In the genomic region with DNA sequence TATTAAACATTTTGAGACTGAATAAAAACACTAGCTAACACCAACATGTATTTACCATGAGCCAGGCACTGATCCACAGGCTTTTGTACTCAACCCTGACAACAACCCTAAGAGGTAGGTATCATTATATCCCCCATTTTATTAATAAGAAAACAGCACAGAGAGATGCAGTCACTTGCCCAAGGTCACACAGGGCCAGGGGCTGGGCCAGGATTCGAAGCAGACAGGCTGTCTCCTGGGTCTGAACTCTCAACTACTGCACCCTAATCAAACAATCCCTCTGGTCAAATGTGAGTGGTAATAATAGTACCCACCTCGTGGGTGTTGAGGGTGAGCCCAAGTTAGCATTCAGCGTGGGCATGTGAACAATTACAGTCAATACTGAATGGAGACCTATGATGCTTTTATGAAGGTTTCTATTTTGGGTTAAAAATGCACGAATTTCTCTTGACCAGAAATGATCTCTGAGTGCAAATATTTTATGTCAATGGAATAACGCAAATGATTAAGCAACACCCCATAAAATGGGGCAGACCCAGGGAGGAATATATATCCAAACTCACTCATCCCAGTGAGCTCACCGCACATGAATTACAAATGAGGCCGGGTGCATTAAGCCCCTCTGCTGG, we compare ENCODE assay signal across 8 cellular contexts. TPM values are rescaled to one million over a fixed set of nuclear protein-coding genes. Genes with fewer than 3 reads are reported as not detected.
DNase-seq lines count a peak whose midpoint lies in the region; ATAC-seq and TF ChIP-seq lines count a peak whose summit lies in the region.
"Not testable (repeated sequence)": the region's sequence is repeated elsewhere in the genome, so short reads cannot be mapped to it uniquely, and the experiment has no call there.

No MANE protein-coding gene starts in this region.

- TF ChIP-seq EP300 in sigmoid colon (IDR thresholded peaks at IDR 0.05) = not testable (repeated sequence)

- H3K27me3 Mint-ChIP-seq in activated T-cell treated with anti-CD3 and anti-CD28 coated beads, Interleukin-2, amount 50 U/mL, for 72 hours (ENCODE audit: low read depth); chondrocyte (ENCODE audit: low read depth); glutamatergic neuron (ENCODE audit: unreplicated experiment): not testable (repeated sequence)

- peak overlapping the region; percentile 85 for H3K27ac Mint-ChIP-seq in activated T-cell treated with anti-CD3 and anti-CD28 coated beads, Interleukin-2, amount 50 U/mL, for 72 hours
- H3K27ac Mint-ChIP-seq in chondrocyte (ENCODE audit: unreplicated experiment) (peak overlapping the region; percentile 86), glutamatergic neuron (ENCODE audit: unreplicated experiment) (peak overlapping the region; percentile 87)

- not testable (repeated sequence) for H2AFZ ChIP-seq in OCI-LY3 (ENCODE audit: low read depth, low read length)

- H3K36me3 ChIP-seq in A673 (ENCODE audit: insufficient read depth, low read length, poor library complexity, severe bottlenecking); OCI-LY3 (replicated peaks; ENCODE audit: low read depth, low read length); mesodermal cell (ENCODE audit: control insufficient read depth, insufficient read depth, low read length); sigmoid colon: not testable (repeated sequence)

- H3K9me3 Mint-ChIP-seq in activated T-cell treated with anti-CD3 and anti-CD28 coated beads, Interleukin-2, amount 50 U/mL, for 72 hours; chondrocyte (ENCODE audit: low read depth); glutamatergic neuron (ENCODE audit: unreplicated experiment): not testable (repeated sequence)

- H3K4me2 ChIP-seq in OCI-LY3 (ENCODE audit: low read length) = peak overlapping the region; percentile 64

- not testable (repeated sequence) for H4K20me1 ChIP-seq in OCI-LY3 (ENCODE audit: insufficient read depth, low read length)

- CTCF ChIA-PET in A673 (lab: Charles Lee) = not testable (repeated sequence)

- H3K9me3 ChIP-seq in A673 (ENCODE audit: low read depth, low read length, poor library complexity, severe bottlenecking); OCI-LY3 (ENCODE audit: insufficient read depth, low read length); mesodermal cell (ENCODE audit: control insufficient read depth, low read length); sigmoid colon: not testable (repeated sequence)

- peak overlapping the region; percentile 80 for H3K9ac ChIP-seq in OCI-LY3 (ENCODE audit: low read length)

- not testable (repeated sequence) for ATAC-seq in activated T-cell treated with anti-CD3 and anti-CD28 coated beads, Interleukin-2, amount 50 U/mL, for 72 hours (replicated peaks in 1 of 2)

- not testable (repeated sequence) for TF ChIP-seq CTCF in A673 (conservative IDR thresholded peaks at IDR 0.05; ENCODE audit: low read depth, low read length); GM12875 (IDR thresholded peaks at IDR 0.05; ENCODE audit: borderline replicate concordance, insufficient read depth, low read depth, low read length); OCI-LY3 (IDR thresholded peaks at IDR 0.05; ENCODE audit: low read depth, low read length); chondrocyte (IDR thresholded peaks at IDR 0.05); glutamatergic neuron (IDR thresholded peaks at IDR 0.05; ENCODE audit: partially characterized antibody, unreplicated experiment); sigmoid colon (IDR thresholded peaks at IDR 0.05)

- not testable (repeated sequence) for DNase-seq in A673 (ENCODE audit: low spot score); activated T-cell treated with anti-CD3 and anti-CD28 coated beads, Interleukin-2, amount 50 U/mL, for 72 hours; chondrocyte (ENCODE audit: low spot score); glutamatergic neuron; sigmoid colon

- TF ChIP-seq POLR2A in sigmoid colon (IDR thresholded peaks at IDR 0.05) = not testable (repeated sequence)

- H3K4me1 Mint-ChIP-seq in activated T-cell treated with anti-CD3 and anti-CD28 coated beads, Interleukin-2, amount 50 U/mL, for 72 hours (ENCODE audit: low read depth) = peaks cover 31% of the 10 kb centered on the region
- H3K4me1 Mint-ChIP-seq in chondrocyte (ENCODE audit: low read depth) = peaks cover 21% of the 10 kb centered on the region
- peaks cover 14% of the 10 kb centered on the region for H3K4me1 Mint-ChIP-seq in glutamatergic neuron (ENCODE audit: low read depth, unreplicated experiment)

- not testable (repeated sequence) for H3K36me3 Mint-ChIP-seq in activated T-cell treated with anti-CD3 and anti-CD28 coated beads, Interleukin-2, amount 50 U/mL, for 72 hours (ENCODE audit: insufficient read depth in 2 of 2); chondrocyte (ENCODE audit: low read depth); glutamatergic neuron (ENCODE audit: unreplicated experiment)

- H3K79me2 ChIP-seq in OCI-LY3 (ENCODE audit: low read length) = not testable (repeated sequence)

- H3K4me3 Mint-ChIP-seq in activated T-cell treated with anti-CD3 and anti-CD28 coated beads, Interleukin-2, amount 50 U/mL, for 72 hours = peak overlapping the region; percentile 91 to 95
- H3K4me3 Mint-ChIP-seq in chondrocyte (ENCODE audit: unreplicated experiment) = peak overlapping the region; percentile 79
- peak overlapping the region; percentile 90 for H3K4me3 Mint-ChIP-seq in glutamatergic neuron (ENCODE audit: unreplicated experiment)

- no CpG with 5 or more reads among the region's 7 CpGs for WGBS in mesodermal cell (ENCODE audit: insufficient coverage in 2 of 2), 2 experiments
- 10 to 33% methylated on average over 7 of the region's 7 CpGs for WGBS in sigmoid colon, 2 donors

- POLR2A ChIA-PET in A673 (lab: Charles Lee; ENCODE audit: low non-redundant PET) = not testable (repeated sequence)

- intact Hi-C loops in A673 (cut with micrococcal nuclease; ENCODE audit: unreplicated experiment) (loop anchor here (10.0 kb wide), 1 partner anchor 252 kb away; a partner anchor contains a TSS), sigmoid colon (cut with DNase I) (loop anchor here (10.0 kb wide), 1 partner anchor 142 kb away; a partner anchor contains a TSS)

- H3K27me3 ChIP-seq in A673 (replicated peaks; ENCODE audit: insufficient read depth, low read depth, low read length, poor library complexity); OCI-LY3 (ENCODE audit: low read depth, low read length); sigmoid colon: not testable (repeated sequence)

- H3K4me1 ChIP-seq in A673 (ENCODE audit: insufficient read depth, low read length, poor library complexity, severe bottlenecking); OCI-LY3 (ENCODE audit: low read length); mesodermal cell (ENCODE audit: control insufficient read depth, insufficient read depth, low read length, poor library complexity, severe bottlenecking): not testable (repeated sequence)
- H3K4me1 ChIP-seq in sigmoid colon = peaks cover 0 to 15% (median 5%) of the 10 kb centered on the region in 4 donors

- peak overlapping the region; percentile 60 for H3K4me3 ChIP-seq in A673 (ENCODE audit: low read depth, low read length, poor library complexity, severe bottlenecking)
- H3K4me3 ChIP-seq in GM12875 (ENCODE audit: low read depth, low read length) = peak overlapping the region; percentile 70
- H3K4me3 ChIP-seq in OCI-LY3 (ENCODE audit: low read length) = peak overlapping the region; percentile 94
- peak overlapping the region; percentile 59 for H3K4me3 ChIP-seq in mesodermal cell (ENCODE audit: extremely low read depth, insufficient read depth, low read length, poor library complexity, severe bottlenecking)
- peak overlapping the region in 3 of 4 donors; percentile 83 to 90 (median 86) for H3K4me3 ChIP-seq in sigmoid colon

- H3K27ac ChIP-seq in A673 (ENCODE audit: low read depth, low read length, poor library complexity, severe bottlenecking); OCI-LY3 (ENCODE audit: low read length); mesodermal cell (ENCODE audit: low read depth, low read length, severe bottlenecking): not testable (repeated sequence)
- H3K27ac ChIP-seq in sigmoid colon = peak overlapping the region; percentile 80 to 91 (median 83)

- BruUV-seq in A673 (replicated peaks; lab: Mats Ljungman, UMichigan) = TSS peak; percentile 55

RNA-seq across cellular contexts. Expression of a gene that starts 1.0 kb away (rescaled TPM):
- total RNA-seq in A673 (2021) (21.4 and 21.8 TPM in 2 replicates), chondrocyte (8.7 to 11.9 TPM (median 10.7 TPM) in 3 replicates), glutamatergic neuron (ENCODE audit: unreplicated experiment) (12.9 TPM), sigmoid colon (10 to 100 TPM in 2 of 4 donors, 1 to 10 TPM in 2; 8.1 to 11.1 (median 9.6) TPM)
- 1 to 10 TPM; 5.6 to 8.4 TPM for total RNA-seq in activated T-cell treated with anti-CD3 and anti-CD28 coated beads, Interleukin-2, amount 50 U/mL, for 72 hours
- 7.7 TPM for polyA plus RNA-seq in mesodermal cell (2013, experiment 1 of 2)
- 7.9 TPM for polyA plus RNA-seq in mesodermal cell (2013, experiment 2 of 2)
- polyA plus RNA-seq in sigmoid colon = 1 to 10 TPM; 4.2 to 9.8 (median 7.2) TPM

RNA-seq across cellular contexts. Expression of a gene that starts 24.9 kb away (rescaled TPM):
- total RNA-seq in A673 (2021) (29.5 and 29.8 TPM in 2 replicates), chondrocyte (31.6 to 35.7 TPM (median 32.2 TPM) in 3 replicates), glutamatergic neuron (ENCODE audit: unreplicated experiment) (18.8 TPM), sigmoid colon (10 to 100 TPM in 3 of 4 donors, 1 to 10 TPM in 1; 9.7 to 30.4 (median 14.3) TPM)
- total RNA-seq in activated T-cell treated with anti-CD3 and anti-CD28 coated beads, Interleukin-2, amount 50 U/mL, for 72 hours = 10 to 100 TPM; 15.0 to 16.7 TPM
- 14.6 TPM for polyA plus RNA-seq in mesodermal cell (2013, experiment 1 of 2)
- 12.7 TPM for polyA plus RNA-seq in mesodermal cell (2013, experiment 2 of 2)
- polyA plus RNA-seq in sigmoid colon = 10 to 100 TPM in 1 of 3 donors, 1 to 10 TPM in 2; 2.4 to 35.0 (median 4.2) TPM

RNA-seq across cellular contexts. Expression of a gene that starts 30.8 kb away (rescaled TPM):
- total RNA-seq in A673 (2021) (not detected in 2 replicates), chondrocyte (not detected in 3 replicates), glutamatergic neuron (ENCODE audit: unreplicated experiment) (not detected), sigmoid colon (10 to 100 TPM in 3 of 4 donors, 1 to 10 TPM in 1; 4.6 to 15.7 (median 13.4) TPM)
- total RNA-seq in activated T-cell treated with anti-CD3 and anti-CD28 coated beads, Interleukin-2, amount 50 U/mL, for 72 hours = not detected
- polyA plus RNA-seq in mesodermal cell (2013, experiment 1 of 2) = 3.5 TPM
- polyA plus RNA-seq in mesodermal cell (2013, experiment 2 of 2) = 2.3 TPM
- 1 to 10 TPM; 2.5 to 6.6 (median 2.7) TPM for polyA plus RNA-seq in sigmoid colon
